Comparison of ENCODE assay signal across 1 cellular context in the genomic region with DNA sequence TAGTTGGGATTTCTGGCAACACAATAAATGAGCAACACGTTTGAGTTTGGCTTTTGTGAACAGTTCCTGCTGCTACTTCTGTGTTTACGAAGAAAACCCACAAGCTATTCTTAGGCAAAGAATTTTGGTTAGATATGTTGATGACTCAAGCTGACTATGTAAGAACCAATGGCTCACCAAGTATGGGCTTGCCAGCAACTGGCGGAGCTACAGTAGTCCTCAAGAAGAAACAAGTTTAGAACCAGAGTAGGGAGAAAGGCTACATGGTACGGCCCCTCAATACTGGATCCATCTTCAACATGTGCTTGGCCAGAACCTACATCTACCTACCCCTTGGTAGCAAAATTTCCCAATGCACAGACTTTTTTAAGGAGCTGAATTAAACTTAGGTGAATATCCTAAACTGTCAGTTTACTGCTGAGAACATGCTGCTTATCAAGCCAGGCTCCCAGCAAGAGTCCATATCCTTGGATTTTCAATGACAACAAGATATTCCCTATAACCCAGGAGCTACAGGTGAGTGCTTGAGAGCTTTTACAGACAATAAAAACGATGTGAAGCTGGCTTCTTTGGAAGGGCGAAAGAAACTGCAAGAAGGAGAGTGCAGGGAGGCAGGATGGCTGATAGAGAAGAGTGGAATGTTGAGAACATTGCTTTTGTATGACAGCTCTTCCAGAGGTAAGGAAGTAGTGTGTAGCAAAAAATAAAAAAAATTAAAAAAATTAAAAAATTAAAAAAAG.
TF ChIP-seq lines count a peak whose summit lies in the region.

No MANE protein-coding gene starts in this region.

TF ChIP-seq in GM12878, 131 proteins besides CTCF, POLR2A, EP300 and RAD21 (continued from another document and continues in another):
- TF ChIP-seq CUX1 (IDR thresholded peaks at IDR 0.05; ENCODE audit: insufficient replicate concordance, low read depth, low read length) (no peak), ZBTB40 (IDR thresholded peaks at IDR 0.05; ENCODE audit: borderline replicate concordance) (no peak), SUPT20H (IDR thresholded peaks at IDR 0.05; ENCODE audit: borderline replicate concordance, control insufficient read depth, low read depth, low read length) (no peak), KDM1A (IDR thresholded peaks at IDR 0.05; ENCODE audit: borderline replicate concordance) (no peak), E2F4 (IDR thresholded peaks at IDR 0.05; ENCODE audit: low read depth, low read length) (no peak), MLLT1 (IDR thresholded peaks at IDR 0.05) (no peak), BCL11A (IDR thresholded peaks at IDR 0.05; ENCODE audit: low read depth, low read length) (no peak), NFIC (IDR thresholded peaks at IDR 0.05; ENCODE audit: low read depth, low read length) (peak; percentile 52; the same call in 1 of the 2 replicates), RELA (IDR thresholded peaks at IDR 0.05; ENCODE audit: borderline replicate concordance, partially characterized antibody) (no peak), ZNF24 (IDR thresholded peaks at IDR 0.05) (no peak), NR2F1 (conservative IDR thresholded peaks at IDR 0.05) (no peak), ZNF622 (IDR thresholded peaks at IDR 0.05) (no peak), CHD1 (IDR thresholded peaks at IDR 0.05; ENCODE audit: low read depth, low read length) (no peak), PML (IDR thresholded peaks at IDR 0.05; ENCODE audit: low read length) (no peak), BMI1 (IDR thresholded peaks at IDR 0.05; ENCODE audit: borderline replicate concordance) (no peak), E2F8 (IDR thresholded peaks at IDR 0.05; ENCODE audit: low read depth, partially characterized antibody) (no peak), HDAC6 (IDR thresholded peaks at IDR 0.05; ENCODE audit: unreplicated experiment) (no peak), CBX3 (IDR thresholded peaks at IDR 0.05; ENCODE audit: borderline replicate concordance, low read depth) (no peak), FOS (IDR thresholded peaks at IDR 0.05; ENCODE audit: borderline replicate concordance, extremely low read depth, insufficient read length) (no peak), TCF7 (IDR thresholded peaks at IDR 0.05; ENCODE audit: borderline replicate concordance) (no peak), IKZF2 (IDR thresholded peaks at IDR 0.05) (0 out of 4 replicates have a peak, but pooled peaks of 1 of the 2 experiments have one; percentile 24), HDAC2 (IDR thresholded peaks at IDR 0.05) (no peak), NFXL1 (IDR thresholded peaks at IDR 0.05; ENCODE audit: borderline replicate concordance) (no peak), BRCA1 (IDR thresholded peaks at IDR 0.05; ENCODE audit: low read depth, low read length) (no peak), ZNF207 (IDR thresholded peaks at IDR 0.05; ENCODE audit: borderline replicate concordance) (no peak), ATF3 (IDR thresholded peaks at IDR 0.05; ENCODE audit: borderline replicate concordance, extremely low read depth, low read depth, low read length) (no peak), HDGF (IDR thresholded peaks at IDR 0.05) (no peak), EZH2 (IDR thresholded peaks at IDR 0.05; ENCODE audit: borderline replicate concordance, control insufficient read depth, low read depth, low read length) (no peak), BCLAF1 (IDR thresholded peaks at IDR 0.05) (no peak), PAX8 (IDR thresholded peaks at IDR 0.05) (no peak)
- TF ChIP-seq, protein P1, sequence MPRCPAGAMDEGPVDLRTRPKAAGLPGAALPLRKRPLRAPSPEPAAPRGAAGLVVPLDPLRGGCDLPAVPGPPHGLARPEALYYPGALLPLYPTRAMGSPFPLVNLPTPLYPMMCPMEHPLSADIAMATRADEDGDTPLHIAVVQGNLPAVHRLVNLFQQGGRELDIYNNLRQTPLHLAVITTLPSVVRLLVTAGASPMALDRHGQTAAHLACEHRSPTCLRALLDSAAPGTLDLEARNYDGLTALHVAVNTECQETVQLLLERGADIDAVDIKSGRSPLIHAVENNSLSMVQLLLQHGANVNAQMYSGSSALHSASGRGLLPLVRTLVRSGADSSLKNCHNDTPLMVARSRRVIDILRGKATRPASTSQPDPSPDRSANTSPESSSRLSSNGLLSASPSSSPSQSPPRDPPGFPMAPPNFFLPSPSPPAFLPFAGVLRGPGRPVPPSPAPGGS (IDR thresholded peaks at IDR 0.05; ENCODE audit: borderline replicate concordance, insufficient read depth, low read depth, low read length, poor library complexity, severe bottlenecking): no peak
